ENCODE assay signal across 8 cellular contexts in genomic region chr20:10434832-10435812, GRCh38. TPM values are rescaled to one million over a fixed set of nuclear protein-coding genes. Genes with fewer than 3 reads are reported as not detected.
DNase-seq lines count a peak whose midpoint lies in the region; ATAC-seq and TF ChIP-seq lines count a peak whose summit lies in the region.

TSS of gene SLX4IP (plus strand) at chr20:10435305. CDS start at chr20:10458205, 22,900 bp downstream.

- peak; percentile 94 to 97 for DNase-seq in Caco-2
- DNase-seq in HUDEP-2 (lab: John Stamatoyannopoulos, UW; ENCODE audit: unreplicated experiment in 76 of 76) = peak in 75 of 76 experiments; percentile 46 to 94 (median 84)
- DNase-seq in NOMO-1 treated with dmso at 0.1 percent for 144 hours (lab: John Stamatoyannopoulos, UW; ENCODE audit: unreplicated experiment) = peak; percentile 93
- peak; percentile 72 for DNase-seq in activated CD8-positive, alpha-beta memory T cell treated with anti-CD3 and anti-CD28 coated beads, Interleukin-2, amount 50 U/mL, for 1 hour (ENCODE audit: extremely low read depth)
- DNase-seq in mesenchymal stem cell = peak; percentile 95
- DNase-seq in stimulated activated CD8-positive, alpha-beta memory T cell treated with anti-CD3 and anti-CD28 coated beads, Interleukin-12 subunit alpha, Interleukin-12 subunit beta, amount 100 ng/mL, for 4 hours (ENCODE audit: low read depth) = peak; percentile 69

- H3K36me3 Mint-ChIP-seq in Caco-2 (ENCODE audit: insufficient read depth, unreplicated experiment) = peaks cover 24% of the 10 kb centered on the region

- no peaks in the 10 kb centered on the region for H3K36me3 ChIP-seq in Caco-2 (ENCODE audit: control insufficient read depth, insufficient read depth, low read length)
- no peaks in the 10 kb centered on the region for H3K36me3 ChIP-seq in endocrine pancreas (ENCODE audit: control insufficient read depth, insufficient read depth, low read length)
- H3K36me3 ChIP-seq in mesenchymal stem cell (ENCODE audit: control insufficient read depth in 1 of 2, insufficient read depth in 2 of 2, low read depth in 1 of 2, low read length in 2 of 2) = no peaks in the 10 kb centered on the region

- peak within 1 kb of the TSS; percentile 97 for H3K27ac Mint-ChIP-seq in Caco-2 (ENCODE audit: unreplicated experiment)

- H3K23ac ChIP-seq in mesenchymal stem cell (ENCODE audit: low read length in 2 of 2) = no peak within 1 kb of the TSS

- H3K4me3 ChIP-seq in Caco-2 (ENCODE audit: low read depth, low read length) (peak within 1 kb of the TSS; percentile 98), endocrine pancreas (ENCODE audit: control insufficient read depth, insufficient read depth, low read length) (peak within 1 kb of the TSS; percentile 99), mesenchymal stem cell (ENCODE audit: insufficient read depth in 1 of 2, low read depth in 1 of 2, low read length in 2 of 2) (peak within 1 kb of the TSS; percentile 58 to 84)

- BruUV-seq in Caco-2 (replicated peaks; lab: Mats Ljungman, UMichigan) = TSS peak; percentile 49

- no peaks in the 10 kb centered on the region for H3K9me3 Mint-ChIP-seq in Caco-2 (ENCODE audit: unreplicated experiment)

- no peaks in the 10 kb centered on the region for H3K27me3 ChIP-seq in Caco-2 (replicated peaks; ENCODE audit: control insufficient read depth, insufficient read depth, low read length)
- no peaks in the 10 kb centered on the region for H3K27me3 ChIP-seq in endocrine pancreas (ENCODE audit: control insufficient read depth, insufficient read depth, low read length)
- no peaks in the 10 kb centered on the region for H3K27me3 ChIP-seq in mesenchymal stem cell (ENCODE audit: control insufficient read depth in 1 of 2, insufficient read depth in 1 of 2, low read length in 2 of 2)

- H2BK15ac ChIP-seq in mesenchymal stem cell (ENCODE audit: low read depth, poor library complexity, severe bottlenecking) = no peak within 1 kb of the TSS

- peak within 1 kb of the TSS; percentile 99 for H3K4me3 Mint-ChIP-seq in Caco-2 (ENCODE audit: unreplicated experiment)

- peaks cover 31% of the 10 kb centered on the region for H3K79me1 ChIP-seq in mesenchymal stem cell (replicated peaks; ENCODE audit: low read length, poor library complexity, severe bottlenecking)

- CTCF ChIA-PET in Caco-2 (lab: Charles Lee) = interaction anchor here (0.6 to 1.3 kb wide), 4 partner anchors 79 to 456 kb away, joined by 3 to 4 read pairs (median 3); no protein-coding TSS in a partner anchor

- H3K14ac ChIP-seq in mesenchymal stem cell (ENCODE audit: low read length in 2 of 2) = peak within 1 kb of the TSS in 1 of 2 experiments; percentile 69

- peak within 1 kb of the TSS; percentile 67 to 91 for H3K4ac ChIP-seq in mesenchymal stem cell (ENCODE audit: low read depth in 1 of 2, low read length in 2 of 2)

- H3K4me1 ChIP-seq in Caco-2 (peaks cover 3% of the 10 kb centered on the region; the same call in 1 of the 2 replicates), endocrine pancreas (ENCODE audit: control insufficient read depth, insufficient read depth, low read length) (peaks cover 19% of the 10 kb centered on the region), mesenchymal stem cell (ENCODE audit: control insufficient read depth, insufficient read depth, low read depth, low read length) (peaks cover 6% of the 10 kb centered on the region)

- H3K18ac ChIP-seq in mesenchymal stem cell (ENCODE audit: low read depth in 1 of 2, low read length in 2 of 2) = peak within 1 kb of the TSS; percentile 66 to 80

- POLR2A ChIA-PET in Caco-2 (lab: Charles Lee) = interaction anchor here (0.6 to 1.1 kb wide), 4 partner anchors 32 to 117 kb away, joined by 3 read pairs; no protein-coding TSS in a partner anchor

- under 1% methylated on average over 30 of the region's 32 CpGs for WGBS in mesenchymal stem cell

- no peak for TF ChIP-seq CTCF in Caco-2 (IDR thresholded peaks at IDR 0.05; ENCODE audit: insufficient read depth in 1 of 2, low read depth in 1 of 2, low read length in 1 of 2, severe bottlenecking in 1 of 2, unreplicated experiment in 1 of 2)

- H3K9me3 ChIP-seq in Caco-2 = no peaks in the 10 kb centered on the region
- no peaks in the 10 kb centered on the region for H3K9me3 ChIP-seq in endocrine pancreas (ENCODE audit: control insufficient read depth, low read length)
- H3K9me3 ChIP-seq in mesenchymal stem cell (ENCODE audit: control insufficient read depth, low read length) = no peaks in the 10 kb centered on the region

- no peak within 1 kb of the TSS for H2BK5ac ChIP-seq in mesenchymal stem cell (ENCODE audit: low read depth, low read length, poor library complexity, severe bottlenecking)

- no peak within 1 kb of the TSS for H4K91ac ChIP-seq in mesenchymal stem cell (ENCODE audit: low read length)

- no peaks in the 10 kb centered on the region for H3K27me3 Mint-ChIP-seq in Caco-2 (ENCODE audit: insufficient read depth, unreplicated experiment)

- H3K4me2 ChIP-seq in mesenchymal stem cell (ENCODE audit: low read length, poor library complexity, severe bottlenecking) = peak within 1 kb of the TSS; percentile 69

- H3K27ac ChIP-seq in mesenchymal stem cell (ENCODE audit: low read length, poor library complexity, severe bottlenecking) = peak within 1 kb of the TSS; percentile 88

- H2AFZ ChIP-seq in mesenchymal stem cell (ENCODE audit: low read depth, low read length) = peak within 1 kb of the TSS; percentile 76

- H2BK12ac ChIP-seq in mesenchymal stem cell (ENCODE audit: low read length in 2 of 2) = no peak within 1 kb of the TSS

- intact Hi-C loops in Caco-2 (cut with micrococcal nuclease; ENCODE audit: unreplicated experiment) = loop anchor here (1.0 to 10.0 kb wide), 6 partner anchors 76 to 1020 kb away; partner anchors contain the start of gene ANKEF1

- no peak within 1 kb of the TSS for H2BK120ac ChIP-seq in mesenchymal stem cell (ENCODE audit: low read depth, low read length)

- H4K8ac ChIP-seq in mesenchymal stem cell (ENCODE audit: low read length) = peak within 1 kb of the TSS; percentile 94

- H3K4me1 Mint-ChIP-seq in Caco-2 (ENCODE audit: low read depth, unreplicated experiment) = peaks cover 10% of the 10 kb centered on the region

- peak; percentile 44 for ATAC-seq in GM21390 (IDR thresholded peaks at IDR 0.05; ENCODE audit: unreplicated experiment)

- H3K9ac ChIP-seq in endocrine pancreas (ENCODE audit: control insufficient read depth, insufficient read depth, low read length) (peak within 1 kb of the TSS; percentile 94), mesenchymal stem cell (ENCODE audit: low read length) (peak within 1 kb of the TSS; percentile 99)

- no peak within 1 kb of the TSS for H2AK5ac ChIP-seq in mesenchymal stem cell (ENCODE audit: low read length, severe bottlenecking)

RNA-seq across cellular contexts. Expression of gene SLX4IP, which starts in this region (rescaled TPM):
- total RNA-seq in Caco-2 (2022) = 8.5 and 8.8 TPM in 2 replicates
- polyA plus RNA-seq in mesenchymal stem cell (2013, experiment 1 of 2) = 1.6 TPM
- 1.6 TPM for polyA plus RNA-seq in mesenchymal stem cell (2013, experiment 2 of 2)

Comparison
In these comparisons a context has a peak if more than half of its experiments do, and no peak if none do; other contexts are left out.
1. Peak in every context shown above with its lines: DNase-seq, ATAC-seq, H3K4me3 ChIP-seq and H3K27ac ChIP-seq.